ENCODE assay signal across 1 cellular context in genomic region chr16:30491744-30492308, GRCh38.
TF ChIP-seq lines count a peak whose summit lies in the region.

No MANE protein-coding gene starts in this region.

TF ChIP-seq in IMR-90, 13 proteins besides CTCF, POLR2A, EP300 and RAD21:
- TF ChIP-seq BHLHE40 (IDR thresholded peaks at IDR 0.05; ENCODE audit: low read depth, low read length) = no peak
- TF ChIP-seq FOS (IDR thresholded peaks at IDR 0.05; ENCODE audit: low read depth, low read length) = peak; percentile 34; the same call in 1 of the 2 replicates
